In genomic region chr12:121165316-121165715, GRCh38 we compare ENCODE assay signal across 1 cellular context.
TF ChIP-seq lines count a peak whose summit lies in the region.

No MANE protein-coding gene starts in this region.

TF ChIP-seq in GM23338, 12 proteins besides CTCF, POLR2A, EP300 and RAD21 (continued from another document):
- no peak for TF ChIP-seq REST (IDR thresholded peaks at IDR 0.05; ENCODE audit: unreplicated experiment)
- TF ChIP-seq STAT1 (IDR thresholded peaks at IDR 0.05; ENCODE audit: unreplicated experiment), result no peak
- TF ChIP-seq, protein P1, sequence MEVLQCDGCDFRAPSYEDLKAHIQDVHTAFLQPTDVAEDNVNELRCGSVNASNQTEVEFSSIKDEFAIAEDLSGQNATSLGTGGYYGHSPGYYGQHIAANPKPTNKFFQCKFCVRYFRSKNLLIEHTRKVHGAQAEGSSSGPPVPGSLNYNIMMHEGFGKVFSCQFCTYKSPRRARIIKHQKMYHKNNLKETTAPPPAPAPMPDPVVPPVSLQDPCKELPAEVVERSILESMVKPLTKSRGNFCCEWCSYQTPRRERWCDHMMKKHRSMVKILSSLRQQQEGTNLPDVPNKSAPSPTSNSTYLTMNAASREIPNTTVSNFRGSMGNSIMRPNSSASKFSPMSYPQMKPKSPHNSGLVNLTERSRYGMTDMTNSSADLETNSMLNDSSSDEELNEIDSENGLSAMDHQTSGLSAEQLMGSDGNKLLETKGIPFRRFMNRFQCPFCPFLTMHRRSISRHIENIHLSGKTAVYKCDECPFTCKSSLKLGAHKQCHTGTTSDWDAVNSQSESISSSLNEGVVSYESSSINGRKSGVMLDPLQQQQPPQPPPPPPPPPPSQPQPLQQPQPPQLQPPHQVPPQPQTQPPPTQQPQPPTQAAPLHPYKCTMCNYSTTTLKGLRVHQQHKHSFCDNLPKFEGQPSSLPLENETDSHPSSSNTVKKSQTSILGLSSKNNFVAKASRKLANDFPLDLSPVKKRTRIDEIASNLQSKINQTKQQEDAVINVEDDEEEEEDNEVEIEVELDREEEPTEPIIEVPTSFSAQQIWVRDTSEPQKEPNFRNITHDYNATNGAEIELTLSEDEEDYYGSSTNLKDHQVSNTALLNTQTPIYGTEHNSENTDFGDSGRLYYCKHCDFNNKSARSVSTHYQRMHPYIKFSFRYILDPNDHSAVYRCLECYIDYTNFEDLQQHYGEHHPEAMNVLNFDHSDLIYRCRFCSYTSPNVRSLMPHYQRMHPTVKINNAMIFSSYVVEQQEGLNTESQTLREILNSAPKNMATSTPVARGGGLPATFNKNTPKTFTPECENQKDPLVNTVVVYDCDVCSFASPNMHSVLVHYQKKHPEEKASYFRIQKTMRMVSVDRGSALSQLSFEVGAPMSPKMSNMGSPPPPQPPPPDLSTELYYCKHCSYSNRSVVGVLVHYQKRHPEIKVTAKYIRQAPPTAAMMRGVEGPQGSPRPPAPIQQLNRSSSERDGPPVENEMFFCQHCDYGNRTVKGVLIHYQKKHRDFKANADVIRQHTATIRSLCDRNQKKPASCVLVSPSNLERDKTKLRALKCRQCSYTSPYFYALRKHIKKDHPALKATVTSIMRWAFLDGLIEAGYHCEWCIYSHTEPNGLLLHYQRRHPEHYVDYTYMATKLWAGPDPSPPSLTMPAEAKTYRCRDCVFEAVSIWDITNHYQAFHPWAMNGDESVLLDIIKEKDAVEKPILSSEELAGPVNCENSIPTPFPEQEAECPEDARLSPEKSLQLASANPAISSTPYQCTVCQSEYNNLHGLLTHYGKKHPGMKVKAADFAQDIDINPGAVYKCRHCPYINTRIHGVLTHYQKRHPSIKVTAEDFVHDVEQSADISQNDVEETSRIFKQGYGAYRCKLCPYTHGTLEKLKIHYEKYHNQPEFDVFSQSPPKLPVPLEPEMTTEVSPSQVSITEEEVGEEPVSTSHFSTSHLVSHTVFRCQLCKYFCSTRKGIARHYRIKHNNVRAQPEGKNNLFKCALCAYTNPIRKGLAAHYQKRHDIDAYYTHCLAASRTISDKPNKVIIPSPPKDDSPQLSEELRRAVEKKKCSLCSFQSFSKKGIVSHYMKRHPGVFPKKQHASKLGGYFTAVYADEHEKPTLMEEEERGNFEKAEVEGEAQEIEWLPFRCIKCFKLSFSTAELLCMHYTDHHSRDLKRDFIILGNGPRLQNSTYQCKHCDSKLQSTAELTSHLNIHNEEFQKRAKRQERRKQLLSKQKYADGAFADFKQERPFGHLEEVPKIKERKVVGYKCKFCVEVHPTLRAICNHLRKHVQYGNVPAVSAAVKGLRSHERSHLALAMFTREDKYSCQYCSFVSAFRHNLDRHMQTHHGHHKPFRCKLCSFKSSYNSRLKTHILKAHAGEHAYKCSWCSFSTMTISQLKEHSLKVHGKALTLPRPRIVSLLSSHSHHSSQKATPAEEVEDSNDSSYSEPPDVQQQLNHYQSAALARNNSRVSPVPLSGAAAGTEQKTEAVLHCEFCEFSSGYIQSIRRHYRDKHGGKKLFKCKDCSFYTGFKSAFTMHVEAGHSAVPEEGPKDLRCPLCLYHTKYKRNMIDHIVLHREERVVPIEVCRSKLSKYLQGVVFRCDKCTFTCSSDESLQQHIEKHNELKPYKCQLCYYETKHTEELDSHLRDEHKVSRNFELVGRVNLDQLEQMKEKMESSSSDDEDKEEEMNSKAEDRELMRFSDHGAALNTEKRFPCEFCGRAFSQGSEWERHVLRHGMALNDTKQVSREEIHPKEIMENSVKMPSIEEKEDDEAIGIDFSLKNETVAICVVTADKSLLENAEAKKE (CRISPR knock-in tag; IDR thresholded peaks at IDR 0.05), result no peak
- TF ChIP-seq EZH2phosphoT487 (IDR thresholded peaks at IDR 0.05; ENCODE audit: unreplicated experiment), result no peak
- no peak for TF ChIP-seq JUNB (IDR thresholded peaks at IDR 0.05; ENCODE audit: unreplicated experiment)
- TF ChIP-seq POLR2AphosphoS5 (IDR thresholded peaks at IDR 0.05; ENCODE audit: low read depth), result no peak
